In genomic region chr12:115030017-115030416, GRCh38 we compare ENCODE assay signal across 41 cellular contexts.
"Had no signal": no experiment of that assay in that cellular context is flagged by ENCODE, and none has a peak within 500 bp of the region (broad histone marks: within the 10 kb centered on the region; RNA-seq: fewer than 3 reads in every experiment).

No MANE protein-coding gene starts in this region.

- H3K4me1 ChIP-seq: ascending aorta, body of pancreas, breast epithelium had no signal

- H3K4me1 Mint-ChIP-seq: activated naive CD4-positive, alpha-beta T cell treated with anti-CD3 and anti-CD28 coated beads, Interleukin-2, amount 10 ng/mL, durations not matched to agents 7 days and 5 days; activated naive CD4-positive, alpha-beta T cell treated with anti-CD3 and anti-CD28 coated beads, Interleukin-2, amount 50 U/mL, for 24 hours; activated naive CD8-positive, alpha-beta T cell treated with anti-CD3 and anti-CD28 coated beads for 36 hours; activated naive CD8-positive, alpha-beta T cell treated with anti-CD3 and anti-CD28 coated beads, Interleukin-2, amount 10 ng/mL, durations not matched to agents 7 days and 5 days; activated naive CD8-positive, alpha-beta T cell treated with anti-CD3 and anti-CD28 coated beads, Interleukin-2, amount 50 U/mL, for 24 hours; activated T-helper 17 cell treated with anti-CD3 and anti-CD28 coated beads, Interleukin-2, amount 50 U/mL, for 72 hours; brain; central memory CD8-positive, alpha-beta T cell had no signal

- ATAC-seq: activated naive CD4-positive, alpha-beta T cell treated with anti-CD3 and anti-CD28 coated beads, Interleukin-2, amount 50 U/mL, for 72 hours; activated naive CD8-positive, alpha-beta T cell treated with anti-CD3 and anti-CD28 coated beads, Interleukin-2, amount 50 U/mL, for 24 hours; activated T-cell treated with anti-CD3 and anti-CD28 coated beads, Interleukin-2, amount 50 U/mL, for 4 hours; activated T-cell treated with anti-CD3 and anti-CD28 coated beads, Interleukin-2, amount 50 U/mL, for 72 hours; activated T-helper 17 cell treated with anti-CD3 and anti-CD28 coated beads, Interleukin-2, amount 50 U/mL, for 72 hours; body of pancreas had no signal

- H3K4me3 Mint-ChIP-seq: activated naive CD4-positive, alpha-beta T cell treated with anti-CD3 and anti-CD28 coated beads for 36 hours; activated naive CD4-positive, alpha-beta T cell treated with anti-CD3 and anti-CD28 coated beads, Interleukin-2, amount 10 ng/mL, durations not matched to agents 7 days and 5 days; activated naive CD4-positive, alpha-beta T cell treated with anti-CD3 and anti-CD28 coated beads, Interleukin-2, amount 50 U/mL, for 24 hours; activated naive CD8-positive, alpha-beta T cell; activated naive CD8-positive, alpha-beta T cell treated with anti-CD3 and anti-CD28 coated beads for 36 hours; activated naive CD8-positive, alpha-beta T cell treated with anti-CD3 and anti-CD28 coated beads, Interleukin-2, amount 10 ng/mL, durations not matched to agents 7 days and 5 days; activated naive CD8-positive, alpha-beta T cell treated with anti-CD3 and anti-CD28 coated beads, Interleukin-2, amount 50 U/mL, for 24 hours; activated T-cell treated with anti-CD3 and anti-CD28 coated beads, Interleukin-2, amount 50 U/mL, for 24 hours; activated T-cell treated with anti-CD3 and anti-CD28 coated beads, Interleukin-2, amount 50 U/mL, for 4 hours; activated T-cell treated with anti-CD3 and anti-CD28 coated beads, Interleukin-2, amount 50 U/mL, for 72 hours; activated T-helper 1 cell treated with anti-CD3 and anti-CD28 coated beads, Interleukin-12 subunit alpha, Interleukin-12 subunit beta, Interleukin-2, Interleukin-4 antibody, amounts not matched to agents 30 ng/mL and 10 ng/mL and 1 ng/mL, durations not matched to agents 14 hours and 24 hours and 36 hours; activated T-helper 17 cell treated with anti-CD3 and anti-CD28 coated beads, Interleukin-2, amount 50 U/mL, for 72 hours; brain; central memory CD8-positive, alpha-beta T cell had no signal

- H3K27me3 ChIP-seq: adrenal gland, ascending aorta, body of pancreas, brain microvascular endothelial cell, breast epithelium, cardiac muscle cell had no signal

- H3K27me3 Mint-ChIP-seq: activated naive CD4-positive, alpha-beta T cell treated with anti-CD3 and anti-CD28 coated beads, Interleukin-2, amount 10 ng/mL, durations not matched to agents 7 days and 5 days; activated naive CD4-positive, alpha-beta T cell treated with anti-CD3 and anti-CD28 coated beads, Interleukin-2, amount 50 U/mL, for 24 hours; activated naive CD8-positive, alpha-beta T cell; activated naive CD8-positive, alpha-beta T cell treated with anti-CD3 and anti-CD28 coated beads for 36 hours; activated naive CD8-positive, alpha-beta T cell treated with anti-CD3 and anti-CD28 coated beads, Interleukin-2, amount 10 ng/mL, durations not matched to agents 7 days and 5 days; activated naive CD8-positive, alpha-beta T cell treated with anti-CD3 and anti-CD28 coated beads, Interleukin-2, amount 50 U/mL, for 24 hours; activated T-cell treated with anti-CD3 and anti-CD28 coated beads, Interleukin-2, amount 50 U/mL, for 24 hours; activated T-helper 17 cell treated with anti-CD3 and anti-CD28 coated beads, Interleukin-2, amount 50 U/mL, for 72 hours; central memory CD8-positive, alpha-beta T cell had no signal

- DNase-seq: activated effector memory CD4-positive, alpha-beta T cell treated with anti-CD3 and anti-CD28 coated beads, Interleukin-2, amount 50 U/mL, for 16 hours; activated effector memory CD4-positive, alpha-beta T cell treated with Interleukin-2 at 50 U/mL for 16 hours; activated gamma-delta T cell; activated gamma-delta T cell treated with Interleukin-2 at 50 U/mL for 16 hours; activated naive CD4-positive, alpha-beta T cell; activated naive CD4-positive, alpha-beta T cell treated with anti-CD3 and anti-CD28 coated beads for 36 hours; activated naive CD4-positive, alpha-beta T cell treated with anti-CD3 and anti-CD28 coated beads, Interleukin-2, amount 10 ng/mL, durations not matched to agents 7 days and 5 days; activated naive CD4-positive, alpha-beta T cell treated with anti-CD3 and anti-CD28 coated beads, Interleukin-2, amount 50 U/mL, for 16 hours; activated naive CD4-positive, alpha-beta T cell treated with Interleukin-2 at 50 U/mL for 16 hours; activated naive CD8-positive, alpha-beta T cell treated with anti-CD3 and anti-CD28 coated beads for 36 hours; activated naive CD8-positive, alpha-beta T cell treated with anti-CD3 and anti-CD28 coated beads, Interleukin-2, amount 10 ng/mL, durations not matched to agents 7 days and 5 days; activated naive CD8-positive, alpha-beta T cell treated with anti-CD3 and anti-CD28 coated beads, Interleukin-2, amount 50 U/mL, for 24 hours; activated T-cell treated with anti-CD3 and anti-CD28 coated beads for 4 hours; activated T-cell treated with anti-CD3 and anti-CD28 coated beads, Interleukin-2, amount 50 U/mL, for 1 hour; activated T-cell treated with anti-CD3 and anti-CD28 coated beads, Interleukin-2, amount 50 U/mL, for 24 hours; activated T-cell treated with anti-CD3 and anti-CD28 coated beads, Interleukin-2, amount 50 U/mL, for 4 hours; activated T-cell treated with anti-CD3 and anti-CD28 coated beads, Interleukin-2, amount 50 U/mL, for 48 hours; activated T-cell treated with anti-CD3 and anti-CD28 coated beads, Interleukin-2, amount 50 U/mL, for 72 hours; adrenal gland; amniotic stem cell; amygdala; anterior cingulate cortex; aorta; body of pancreas; brain microvascular endothelial cell; caudate nucleus; central memory CD4-positive, alpha-beta T cell; cerebellar nuclear complex had no signal

- H3K4me3 ChIP-seq: adrenal gland, ascending aorta, body of pancreas, breast epithelium, cardiac muscle cell had no signal

- H3K9me3 ChIP-seq: adrenal gland, ascending aorta, body of pancreas, breast epithelium had no signal

- FAIRE-seq: astrocyte, bronchial epithelial cell had no signal

- H3K9me3 Mint-ChIP-seq: activated naive CD4-positive, alpha-beta T cell treated with anti-CD3 and anti-CD28 coated beads, Interleukin-2, amount 50 U/mL, for 24 hours had no signal

- H3K27ac ChIP-seq: adrenal gland, ascending aorta, body of pancreas, brain microvascular endothelial cell, breast epithelium, cardiac muscle cell had no signal

- H3K36me3 ChIP-seq: adrenal gland, ascending aorta, brain microvascular endothelial cell, breast epithelium, cardiac muscle cell had no signal

- H3K36me3 Mint-ChIP-seq: activated naive CD4-positive, alpha-beta T cell treated with anti-CD3 and anti-CD28 coated beads, Interleukin-2, amount 10 ng/mL, durations not matched to agents 7 days and 5 days; activated naive CD4-positive, alpha-beta T cell treated with anti-CD3 and anti-CD28 coated beads, Interleukin-2, amount 50 U/mL, for 24 hours; activated naive CD8-positive, alpha-beta T cell; activated naive CD8-positive, alpha-beta T cell treated with anti-CD3 and anti-CD28 coated beads for 36 hours; activated naive CD8-positive, alpha-beta T cell treated with anti-CD3 and anti-CD28 coated beads, Interleukin-2, amount 10 ng/mL, durations not matched to agents 7 days and 5 days; brain had no signal

- H3K27ac Mint-ChIP-seq: activated naive CD4-positive, alpha-beta T cell treated with anti-CD3 and anti-CD28 coated beads for 36 hours; activated naive CD4-positive, alpha-beta T cell treated with anti-CD3 and anti-CD28 coated beads, Interleukin-2, amount 10 ng/mL, durations not matched to agents 7 days and 5 days; activated naive CD4-positive, alpha-beta T cell treated with anti-CD3 and anti-CD28 coated beads, Interleukin-2, amount 50 U/mL, for 24 hours; activated naive CD4-positive, alpha-beta T cell treated with anti-CD3 and anti-CD28 coated beads, Interleukin-2, amount 50 U/mL, for 72 hours; activated naive CD8-positive, alpha-beta T cell; activated naive CD8-positive, alpha-beta T cell treated with anti-CD3 and anti-CD28 coated beads for 36 hours; activated naive CD8-positive, alpha-beta T cell treated with anti-CD3 and anti-CD28 coated beads, Interleukin-2, amount 10 ng/mL, durations not matched to agents 7 days and 5 days; activated naive CD8-positive, alpha-beta T cell treated with anti-CD3 and anti-CD28 coated beads, Interleukin-2, amount 50 U/mL, for 24 hours; activated T-cell treated with anti-CD3 and anti-CD28 coated beads, Interleukin-2, amount 50 U/mL, for 24 hours; activated T-cell treated with anti-CD3 and anti-CD28 coated beads, Interleukin-2, amount 50 U/mL, for 72 hours; activated T-helper 1 cell treated with anti-CD3 and anti-CD28 coated beads, Interleukin-12 subunit alpha, Interleukin-12 subunit beta, Interleukin-2, Interleukin-4 antibody, amounts not matched to agents 30 ng/mL and 10 ng/mL and 1 ng/mL, durations not matched to agents 14 hours and 24 hours and 36 hours; activated T-helper 17 cell treated with anti-CD3 and anti-CD28 coated beads, Interleukin-2, amount 50 U/mL, for 72 hours; activated T-helper 2 cell treated with anti-CD3 and anti-CD28 coated beads, Interferon-gamma antibody, Interleukin-2, Interleukin-4, amounts not matched to agents 10 μg/mL and 5 μg/mL and 100 μg/mL, durations not matched to agents 14 hours and 24 hours and 36 hours; brain had no signal
